10 cellular contexts compared by ENCODE assay signal in genomic region chr4:37243722-37244582, GRCh38.
A peak's percentile ranks its signal among the peaks of the same experiment; 100 is the strongest.
DNase-seq lines count a peak whose midpoint lies in the region; ATAC-seq lines count a peak whose summit lies in the region.
"Had no signal": no experiment of that assay in that cellular context is flagged by ENCODE, and none has a peak within 500 bp of the region (broad histone marks: within the 10 kb centered on the region; RNA-seq: fewer than 3 reads in every experiment).

No MANE protein-coding gene starts in this region.

- ATAC-seq in GM21423 (IDR thresholded peaks at IDR 0.05; ENCODE audit: unreplicated experiment), result no peak
- ATAC-seq in effector memory CD8-positive, alpha-beta T cell (replicated peaks), result no peak
- ATAC-seq: stimulated activated memory B cell treated with anti-CD40 and anti-IgM and Interleukin-4, amounts not matched to agents 10 μg/mL and 1 μg/mL and 100 μg/mL, for 72 hours had no signal

- H3K36me3 Mint-ChIP-seq in effector memory CD8-positive, alpha-beta T cell (ENCODE audit: insufficient read depth), result no peaks in the 10 kb centered on the region
- H3K36me3 Mint-ChIP-seq: stimulated activated memory B cell treated with anti-CD40 and anti-IgM and Interleukin-4, amounts not matched to agents 10 μg/mL and 1 μg/mL and 100 μg/mL, for 72 hours had no signal

- H3K9me3 Mint-ChIP-seq in effector memory CD8-positive, alpha-beta T cell, result no peaks in the 10 kb centered on the region
- H3K9me3 Mint-ChIP-seq: activated naive CD4-positive, alpha-beta T cell treated with anti-CD3 and anti-CD28 coated beads for 36 hours; stimulated activated memory B cell treated with anti-CD40 and anti-IgM and Interleukin-4, amounts not matched to agents 10 μg/mL and 1 μg/mL and 100 μg/mL, for 72 hours had no signal

- peaks cover 0 to 2% of the 10 kb centered on the region in 2 donors for H3K4me1 Mint-ChIP-seq in effector memory CD8-positive, alpha-beta T cell (ENCODE audit: low read depth in 2 of 2)
- H3K4me1 Mint-ChIP-seq: stimulated activated memory B cell treated with anti-CD40 and anti-IgM and Interleukin-4, amounts not matched to agents 10 μg/mL and 1 μg/mL and 100 μg/mL, for 72 hours had no signal

- H3K4me3 Mint-ChIP-seq in effector memory CD8-positive, alpha-beta T cell, result no peak overlapping the region
- H3K4me3 Mint-ChIP-seq: activated naive CD4-positive, alpha-beta T cell treated with anti-CD3 and anti-CD28 coated beads for 36 hours; stimulated activated memory B cell treated with anti-CD40 and anti-IgM and Interleukin-4, amounts not matched to agents 10 μg/mL and 1 μg/mL and 100 μg/mL, for 72 hours had no signal

- peak overlapping the region; percentile 47 for H3K4me3 ChIP-seq in iPS-11a (ENCODE audit: low read depth, low read length)

- peaks cover 13 to 57% of the 10 kb centered on the region in 2 donors for H3K27me3 Mint-ChIP-seq in effector memory CD8-positive, alpha-beta T cell

- H3K27ac Mint-ChIP-seq in effector memory CD8-positive, alpha-beta T cell, result no peak overlapping the region
- H3K27ac Mint-ChIP-seq: activated naive CD4-positive, alpha-beta T cell treated with anti-CD3 and anti-CD28 coated beads for 36 hours; stimulated activated memory B cell treated with anti-CD40 and anti-IgM and Interleukin-4, amounts not matched to agents 10 μg/mL and 1 μg/mL and 100 μg/mL, for 72 hours had no signal

- peak; percentile 19 for DNase-seq in activated CD4-positive, alpha-beta T cell treated with anti-CD3 and anti-CD28 coated beads for 48 hours
- no peak for DNase-seq in activated CD4-positive, alpha-beta T cell treated with anti-CD3 and anti-CD28 coated beads, Interleukin-2, amount 50 U/mL, for 4 hours
- peak; percentile 52 for DNase-seq in NCI-H69 (lab: John Stamatoyannopoulos, UW)
- peak; percentile 24 for DNase-seq in stimulated activated CD8-positive, alpha-beta memory T cell treated with anti-CD3 and anti-CD28 coated beads, Interleukin-4, amount 100 ng/mL, for 48 hours
- DNase-seq in activated CD4-positive, alpha-beta T cell treated with anti-CD3 and anti-CD28 coated beads for 4 hours, result no peak
- DNase-seq in effector memory CD8-positive, alpha-beta T cell, result no peak
- DNase-seq: activated naive CD4-positive, alpha-beta T cell treated with anti-CD3 and anti-CD28 coated beads for 36 hours had no signal

Comparison
In these comparisons a context has a peak if more than half of its experiments do, and no peak if none do; other contexts are left out.
1. DNase-seq: peak in activated CD4-positive, alpha-beta T cell treated with anti-CD3 and anti-CD28 coated beads for 48 hours (single experiment), NCI-H69 (single experiment) and stimulated activated CD8-positive, alpha-beta memory T cell treated with anti-CD3 and anti-CD28 coated beads, Interleukin-4, amount 100 ng/mL, for 48 hours (single experiment); none in activated CD4-positive, alpha-beta T cell treated with anti-CD3 and anti-CD28 coated beads, Interleukin-2, amount 50 U/mL, for 4 hours (0 of 2), activated CD4-positive, alpha-beta T cell treated with anti-CD3 and anti-CD28 coated beads for 4 hours (0 of 2) and effector memory CD8-positive, alpha-beta T cell (0 of 3).